ENCODE assay signal across 1 cellular context in genomic region chr5:177500685-177501522, GRCh38.
TF ChIP-seq lines count a peak whose summit lies in the region.

No MANE protein-coding gene starts in this region.

TF ChIP-seq in GM12878, 131 proteins besides CTCF, POLR2A, EP300 and RAD21 (continued from another document and continues in another):
- TF ChIP-seq, protein P1, sequence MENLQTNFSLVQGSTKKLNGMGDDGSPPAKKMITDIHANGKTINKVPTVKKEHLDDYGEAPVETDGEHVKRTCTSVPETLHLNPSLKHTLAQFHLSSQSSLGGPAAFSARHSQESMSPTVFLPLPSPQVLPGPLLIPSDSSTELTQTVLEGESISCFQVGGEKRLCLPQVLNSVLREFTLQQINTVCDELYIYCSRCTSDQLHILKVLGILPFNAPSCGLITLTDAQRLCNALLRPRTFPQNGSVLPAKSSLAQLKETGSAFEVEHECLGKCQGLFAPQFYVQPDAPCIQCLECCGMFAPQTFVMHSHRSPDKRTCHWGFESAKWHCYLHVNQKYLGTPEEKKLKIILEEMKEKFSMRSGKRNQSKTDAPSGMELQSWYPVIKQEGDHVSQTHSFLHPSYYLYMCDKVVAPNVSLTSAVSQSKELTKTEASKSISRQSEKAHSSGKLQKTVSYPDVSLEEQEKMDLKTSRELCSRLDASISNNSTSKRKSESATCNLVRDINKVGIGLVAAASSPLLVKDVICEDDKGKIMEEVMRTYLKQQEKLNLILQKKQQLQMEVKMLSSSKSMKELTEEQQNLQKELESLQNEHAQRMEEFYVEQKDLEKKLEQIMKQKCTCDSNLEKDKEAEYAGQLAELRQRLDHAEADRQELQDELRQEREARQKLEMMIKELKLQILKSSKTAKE (IDR thresholded peaks at IDR 0.05; ENCODE audit: low read depth, poor library complexity, severe bottlenecking), result no peak
- TF ChIP-seq, protein P2, sequence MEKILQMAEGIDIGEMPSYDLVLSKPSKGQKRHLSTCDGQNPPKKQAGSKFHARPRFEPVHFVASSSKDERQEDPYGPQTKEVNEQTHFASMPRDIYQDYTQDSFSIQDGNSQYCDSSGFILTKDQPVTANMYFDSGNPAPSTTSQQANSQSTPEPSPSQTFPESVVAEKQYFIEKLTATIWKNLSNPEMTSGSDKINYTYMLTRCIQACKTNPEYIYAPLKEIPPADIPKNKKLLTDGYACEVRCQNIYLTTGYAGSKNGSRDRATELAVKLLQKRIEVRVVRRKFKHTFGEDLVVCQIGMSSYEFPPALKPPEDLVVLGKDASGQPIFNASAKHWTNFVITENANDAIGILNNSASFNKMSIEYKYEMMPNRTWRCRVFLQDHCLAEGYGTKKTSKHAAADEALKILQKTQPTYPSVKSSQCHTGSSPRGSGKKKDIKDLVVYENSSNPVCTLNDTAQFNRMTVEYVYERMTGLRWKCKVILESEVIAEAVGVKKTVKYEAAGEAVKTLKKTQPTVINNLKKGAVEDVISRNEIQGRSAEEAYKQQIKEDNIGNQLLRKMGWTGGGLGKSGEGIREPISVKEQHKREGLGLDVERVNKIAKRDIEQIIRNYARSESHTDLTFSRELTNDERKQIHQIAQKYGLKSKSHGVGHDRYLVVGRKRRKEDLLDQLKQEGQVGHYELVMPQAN (conservative IDR thresholded peaks at IDR 0.05), result no peak
- no peak for TF ChIP-seq SIX5 (IDR thresholded peaks at IDR 0.05; ENCODE audit: low read depth, low read length, severe bottlenecking)
- no peak for TF ChIP-seq BACH1 (IDR thresholded peaks at IDR 0.05; ENCODE audit: borderline replicate concordance)
- TF ChIP-seq TCF7 (IDR thresholded peaks at IDR 0.05; ENCODE audit: borderline replicate concordance), result no peak
- no peak for TF ChIP-seq HDGF (IDR thresholded peaks at IDR 0.05)
- no peak for TF ChIP-seq FOXM1 (IDR thresholded peaks at IDR 0.05; ENCODE audit: low read depth, low read length)
- no peak for TF ChIP-seq NR2F1 (conservative IDR thresholded peaks at IDR 0.05)
- peak; percentile 86 for TF ChIP-seq IKZF1 (conservative IDR thresholded peaks at IDR 0.05)
- no peak for TF ChIP-seq ZNF274 (IDR thresholded peaks at IDR 0.05; ENCODE audit: insufficient read depth, insufficient read length)
- TF ChIP-seq, protein P3, sequence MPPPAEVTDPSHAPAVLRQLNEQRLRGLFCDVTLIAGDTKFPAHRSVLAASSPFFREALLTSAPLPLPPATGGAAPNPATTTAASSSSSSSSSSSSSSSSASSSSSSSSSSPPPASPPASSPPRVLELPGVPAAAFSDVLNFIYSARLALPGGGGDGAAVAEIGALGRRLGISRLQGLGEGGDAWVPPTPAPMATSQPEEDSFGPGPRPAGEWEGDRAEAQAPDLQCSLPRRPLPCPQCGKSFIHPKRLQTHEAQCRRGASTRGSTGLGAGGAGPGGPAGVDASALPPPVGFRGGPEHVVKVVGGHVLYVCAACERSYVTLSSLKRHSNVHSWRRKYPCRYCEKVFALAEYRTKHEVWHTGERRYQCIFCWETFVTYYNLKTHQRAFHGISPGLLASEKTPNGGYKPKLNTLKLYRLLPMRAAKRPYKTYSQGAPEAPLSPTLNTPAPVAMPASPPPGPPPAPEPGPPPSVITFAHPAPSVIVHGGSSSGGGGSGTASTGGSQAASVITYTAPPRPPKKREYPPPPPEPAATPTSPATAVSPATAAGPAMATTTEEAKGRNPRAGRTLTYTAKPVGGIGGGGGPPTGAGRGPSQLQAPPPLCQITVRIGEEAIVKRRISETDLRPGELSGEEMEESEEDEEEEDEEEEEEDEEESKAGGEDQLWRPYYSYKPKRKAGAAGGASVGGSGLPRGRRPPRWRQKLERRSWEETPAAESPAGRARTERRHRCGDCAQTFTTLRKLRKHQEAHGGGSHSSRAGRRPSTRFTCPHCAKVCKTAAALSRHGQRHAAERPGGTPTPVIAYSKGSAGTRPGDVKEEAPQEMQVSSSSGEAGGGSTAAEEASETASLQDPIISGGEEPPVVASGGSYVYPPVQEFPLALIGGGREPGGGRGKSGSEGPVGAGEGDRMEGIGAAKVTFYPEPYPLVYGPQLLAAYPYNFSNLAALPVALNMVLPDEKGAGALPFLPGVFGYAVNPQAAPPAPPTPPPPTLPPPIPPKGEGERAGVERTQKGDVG (CRISPR knock-in tag; IDR thresholded peaks at IDR 0.05), result no peak
- no peak for TF ChIP-seq JUNB (IDR thresholded peaks at IDR 0.05)
- TF ChIP-seq ZNF207 (IDR thresholded peaks at IDR 0.05; ENCODE audit: borderline replicate concordance), result no peak
- TF ChIP-seq RFX5 (IDR thresholded peaks at IDR 0.05; ENCODE audit: low read depth, low read length), result no peak
- no peak for TF ChIP-seq ZZZ3 (IDR thresholded peaks at IDR 0.05; ENCODE audit: control insufficient read depth, insufficient read length, low read depth)
- no peak for TF ChIP-seq ZNF384 (IDR thresholded peaks at IDR 0.05; ENCODE audit: borderline replicate concordance, low read depth, low read length)
- no peak for TF ChIP-seq USF1 (IDR thresholded peaks at IDR 0.05; ENCODE audit: borderline replicate concordance, extremely low read length, insufficient read depth, low read depth, low read length)
- TF ChIP-seq, protein P4, sequence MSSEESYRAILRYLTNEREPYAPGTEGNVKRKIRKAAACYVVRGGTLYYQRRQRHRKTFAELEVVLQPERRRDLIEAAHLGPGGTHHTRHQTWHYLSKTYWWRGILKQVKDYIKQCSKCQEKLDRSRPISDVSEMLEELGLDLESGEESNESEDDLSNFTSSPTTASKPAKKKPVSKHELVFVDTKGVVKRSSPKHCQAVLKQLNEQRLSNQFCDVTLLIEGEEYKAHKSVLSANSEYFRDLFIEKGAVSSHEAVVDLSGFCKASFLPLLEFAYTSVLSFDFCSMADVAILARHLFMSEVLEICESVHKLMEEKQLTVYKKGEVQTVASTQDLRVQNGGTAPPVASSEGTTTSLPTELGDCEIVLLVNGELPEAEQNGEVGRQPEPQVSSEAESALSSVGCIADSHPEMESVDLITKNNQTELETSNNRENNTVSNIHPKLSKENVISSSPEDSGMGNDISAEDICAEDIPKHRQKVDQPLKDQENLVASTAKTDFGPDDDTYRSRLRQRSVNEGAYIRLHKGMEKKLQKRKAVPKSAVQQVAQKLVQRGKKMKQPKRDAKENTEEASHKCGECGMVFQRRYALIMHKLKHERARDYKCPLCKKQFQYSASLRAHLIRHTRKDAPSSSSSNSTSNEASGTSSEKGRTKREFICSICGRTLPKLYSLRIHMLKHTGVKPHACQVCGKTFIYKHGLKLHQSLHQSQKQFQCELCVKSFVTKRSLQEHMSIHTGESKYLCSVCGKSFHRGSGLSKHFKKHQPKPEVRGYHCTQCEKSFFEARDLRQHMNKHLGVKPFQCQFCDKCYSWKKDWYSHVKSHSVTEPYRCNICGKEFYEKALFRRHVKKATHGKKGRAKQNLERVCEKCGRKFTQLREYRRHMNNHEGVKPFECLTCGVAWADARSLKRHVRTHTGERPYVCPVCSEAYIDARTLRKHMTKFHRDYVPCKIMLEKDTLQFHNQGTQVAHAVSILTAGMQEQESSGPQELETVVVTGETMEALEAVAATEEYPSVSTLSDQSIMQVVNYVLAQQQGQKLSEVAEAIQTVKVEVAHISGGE (CRISPR knock-in tag; IDR thresholded peaks at IDR 0.05), result no peak
- TF ChIP-seq CBFB (IDR thresholded peaks at IDR 0.05; ENCODE audit: low read depth), result 0 out of 2 replicates have a peak, but pooled peaks have one; percentile 41
- TF ChIP-seq RELA (IDR thresholded peaks at IDR 0.05; ENCODE audit: borderline replicate concordance, partially characterized antibody), result no peak
- peak; percentile 59 for TF ChIP-seq POLR2AphosphoS2 (IDR thresholded peaks at IDR 0.05; ENCODE audit: low read depth, low read length)
- TF ChIP-seq, protein P5, sequence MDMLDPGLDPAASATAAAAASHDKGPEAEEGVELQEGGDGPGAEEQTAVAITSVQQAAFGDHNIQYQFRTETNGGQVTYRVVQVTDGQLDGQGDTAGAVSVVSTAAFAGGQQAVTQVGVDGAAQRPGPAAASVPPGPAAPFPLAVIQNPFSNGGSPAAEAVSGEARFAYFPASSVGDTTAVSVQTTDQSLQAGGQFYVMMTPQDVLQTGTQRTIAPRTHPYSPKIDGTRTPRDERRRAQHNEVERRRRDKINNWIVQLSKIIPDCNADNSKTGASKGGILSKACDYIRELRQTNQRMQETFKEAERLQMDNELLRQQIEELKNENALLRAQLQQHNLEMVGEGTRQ (IDR thresholded peaks at IDR 0.05; ENCODE audit: borderline replicate concordance, low read depth, low read length), result no peak
- no peak for TF ChIP-seq PKNOX1 (IDR thresholded peaks at IDR 0.05)
- TF ChIP-seq CHD4 (IDR thresholded peaks at IDR 0.05), result no peak
- TF ChIP-seq SMARCA5 (IDR thresholded peaks at IDR 0.05), result peak; percentile 75; the same call in 1 of the 2 replicates
- no peak for TF ChIP-seq CHD1 (IDR thresholded peaks at IDR 0.05; ENCODE audit: low read depth, low read length)
- peak in 1 of 2 experiments; percentile 15; a peak in 1 of 4 replicates for TF ChIP-seq BHLHE40 (IDR thresholded peaks at IDR 0.05; ENCODE audit: borderline replicate concordance in 1 of 2, low read depth in 2 of 2, low read length in 1 of 2)
- TF ChIP-seq WRNIP1 (IDR thresholded peaks at IDR 0.05; ENCODE audit: borderline replicate concordance, low read depth, low read length), result no peak
- peak; percentile 76 for TF ChIP-seq MEF2B (IDR thresholded peaks at IDR 0.05; ENCODE audit: partially characterized antibody, poor library complexity, severe bottlenecking)
- TF ChIP-seq, protein P6, sequence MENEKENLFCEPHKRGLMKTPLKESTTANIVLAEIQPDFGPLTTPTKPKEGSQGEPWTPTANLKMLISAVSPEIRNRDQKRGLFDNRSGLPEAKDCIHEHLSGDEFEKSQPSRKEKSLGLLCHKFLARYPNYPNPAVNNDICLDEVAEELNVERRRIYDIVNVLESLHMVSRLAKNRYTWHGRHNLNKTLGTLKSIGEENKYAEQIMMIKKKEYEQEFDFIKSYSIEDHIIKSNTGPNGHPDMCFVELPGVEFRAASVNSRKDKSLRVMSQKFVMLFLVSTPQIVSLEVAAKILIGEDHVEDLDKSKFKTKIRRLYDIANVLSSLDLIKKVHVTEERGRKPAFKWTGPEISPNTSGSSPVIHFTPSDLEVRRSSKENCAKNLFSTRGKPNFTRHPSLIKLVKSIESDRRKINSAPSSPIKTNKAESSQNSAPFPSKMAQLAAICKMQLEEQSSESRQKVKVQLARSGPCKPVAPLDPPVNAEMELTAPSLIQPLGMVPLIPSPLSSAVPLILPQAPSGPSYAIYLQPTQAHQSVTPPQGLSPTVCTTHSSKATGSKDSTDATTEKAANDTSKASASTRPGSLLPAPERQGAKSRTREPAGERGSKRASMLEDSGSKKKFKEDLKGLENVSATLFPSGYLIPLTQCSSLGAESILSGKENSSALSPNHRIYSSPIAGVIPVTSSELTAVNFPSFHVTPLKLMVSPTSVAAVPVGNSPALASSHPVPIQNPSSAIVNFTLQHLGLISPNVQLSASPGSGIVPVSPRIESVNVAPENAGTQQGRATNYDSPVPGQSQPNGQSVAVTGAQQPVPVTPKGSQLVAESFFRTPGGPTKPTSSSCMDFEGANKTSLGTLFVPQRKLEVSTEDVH (IDR thresholded peaks at IDR 0.05; ENCODE audit: low read depth, partially characterized antibody), result no peak
- peak; percentile 21; the same call in 1 of the 2 replicates for TF ChIP-seq DPF2 (IDR thresholded peaks at IDR 0.05)
- TF ChIP-seq RBBP5 (conservative IDR thresholded peaks at IDR 0.05), result no peak
- TF ChIP-seq TCF3 (IDR thresholded peaks at IDR 0.05; ENCODE audit: borderline replicate concordance, insufficient read depth, low read depth, low read length), result no peak
- TF ChIP-seq CBX5 (IDR thresholded peaks at IDR 0.05; ENCODE audit: low read depth), result no peak
- TF ChIP-seq ATF7 (IDR thresholded peaks at IDR 0.05; ENCODE audit: low read depth), result no peak
- no peak for TF ChIP-seq ATF2 (IDR thresholded peaks at IDR 0.05; ENCODE audit: low read length)
- TF ChIP-seq SRF (IDR thresholded peaks at IDR 0.05; ENCODE audit: low read depth in 2 of 2, low read length in 2 of 2), result 0 out of 4 replicates have a peak, but pooled peaks of 1 of the 2 experiments have one; percentile 28
- peak; percentile 56; the same call in 1 of the 2 replicates for TF ChIP-seq RB1 (IDR thresholded peaks at IDR 0.05; ENCODE audit: borderline replicate concordance)
- TF ChIP-seq FOXK2 (IDR thresholded peaks at IDR 0.05), result no peak
- no peak for TF ChIP-seq ZNF217 (IDR thresholded peaks at IDR 0.05)
- no peak for TF ChIP-seq TAF1 (IDR thresholded peaks at IDR 0.05; ENCODE audit: borderline replicate concordance, low read depth, low read length)
- TF ChIP-seq CHD2 (IDR thresholded peaks at IDR 0.05; ENCODE audit: borderline replicate concordance, low read depth, low read length), result 0 out of 2 replicates have a peak, but pooled peaks have one; percentile 32
- no peak for TF ChIP-seq ETV6 (conservative IDR thresholded peaks at IDR 0.05 in 1 of 2, IDR thresholded peaks at IDR 0.05 in 1 of 2; ENCODE audit: borderline replicate concordance in 1 of 2, low read depth in 1 of 2)
- TF ChIP-seq EGR1 (IDR thresholded peaks at IDR 0.05; ENCODE audit: borderline replicate concordance in 1 of 2, low read depth in 2 of 2, low read length in 2 of 2), result no peak
- TF ChIP-seq PML (IDR thresholded peaks at IDR 0.05; ENCODE audit: low read length), result no peak
- TF ChIP-seq CBX3 (IDR thresholded peaks at IDR 0.05; ENCODE audit: borderline replicate concordance, low read depth), result no peak
- TF ChIP-seq TARDBP (IDR thresholded peaks at IDR 0.05; ENCODE audit: borderline replicate concordance), result no peak
- no peak for TF ChIP-seq IRF4 (IDR thresholded peaks at IDR 0.05; ENCODE audit: low read depth, low read length)
- TF ChIP-seq NR2C1 (IDR thresholded peaks at IDR 0.05), result no peak
